ENCODE assay signal across 8 cellular contexts in genomic region chr7:67414858-67415257, GRCh38.
"Had no signal": no experiment of that assay in that cellular context is flagged by ENCODE, and none has a peak within 500 bp of the region (broad histone marks: within the 10 kb centered on the region; RNA-seq: fewer than 3 reads in every experiment).

No MANE protein-coding gene starts in this region.

- DNase-seq: GDM1, GF-D8 had no signal

- H3K4me3 ChIP-seq: GM12878 had no signal

- FAIRE-seq: G401.6, GM12878, GM12891, GM12892, GM18507, GM19239 had no signal

- ATAC-seq: GM12878 had no signal
